In the genomic region with DNA sequence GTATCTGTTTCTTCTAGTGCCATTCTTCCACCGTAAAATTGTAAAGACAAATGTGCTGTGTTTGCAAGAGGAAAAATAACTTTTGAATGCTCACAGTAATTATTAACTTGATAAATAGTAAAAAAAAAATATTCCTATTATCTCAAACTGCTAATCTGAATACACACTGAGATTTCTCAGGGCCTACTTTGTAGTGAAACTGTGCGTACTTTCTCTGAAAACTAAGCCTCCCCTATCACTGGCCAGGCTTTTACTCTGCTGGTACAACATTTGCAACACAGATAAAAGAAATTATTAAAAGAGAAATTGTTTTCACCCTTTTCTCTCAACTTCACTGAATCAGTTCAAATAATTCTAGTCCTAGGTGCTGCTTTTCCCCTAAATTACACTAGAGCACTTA, we compare ENCODE assay signal across 40 cellular contexts.
"Had no signal": no experiment of that assay in that cellular context is flagged by ENCODE, and none has a peak within 500 bp of the region (broad histone marks: within the 10 kb centered on the region; RNA-seq: fewer than 3 reads in every experiment).

No MANE protein-coding gene starts in this region.

- DNase-seq: activated effector memory CD4-positive, alpha-beta T cell treated with anti-CD3 and anti-CD28 coated beads, Interleukin-2, amount 50 U/mL, for 16 hours; activated effector memory CD4-positive, alpha-beta T cell treated with Interleukin-2 at 50 U/mL for 16 hours; activated gamma-delta T cell; activated gamma-delta T cell treated with Interleukin-2 at 50 U/mL for 16 hours; activated naive CD4-positive, alpha-beta T cell; activated naive CD4-positive, alpha-beta T cell treated with anti-CD3 and anti-CD28 coated beads for 36 hours; activated naive CD4-positive, alpha-beta T cell treated with anti-CD3 and anti-CD28 coated beads, Interleukin-2, amount 10 ng/mL, durations not matched to agents 7 days and 5 days; activated naive CD4-positive, alpha-beta T cell treated with anti-CD3 and anti-CD28 coated beads, Interleukin-2, amount 50 U/mL, for 16 hours; activated naive CD4-positive, alpha-beta T cell treated with Interleukin-2 at 50 U/mL for 16 hours; activated naive CD8-positive, alpha-beta T cell treated with anti-CD3 and anti-CD28 coated beads for 36 hours; activated naive CD8-positive, alpha-beta T cell treated with anti-CD3 and anti-CD28 coated beads, Interleukin-2, amount 10 ng/mL, durations not matched to agents 7 days and 5 days; activated naive CD8-positive, alpha-beta T cell treated with anti-CD3 and anti-CD28 coated beads, Interleukin-2, amount 50 U/mL, for 24 hours; activated T-cell treated with anti-CD3 and anti-CD28 coated beads for 4 hours; activated T-cell treated with anti-CD3 and anti-CD28 coated beads, Interleukin-2, amount 50 U/mL, for 1 hour; activated T-cell treated with anti-CD3 and anti-CD28 coated beads, Interleukin-2, amount 50 U/mL, for 24 hours; activated T-cell treated with anti-CD3 and anti-CD28 coated beads, Interleukin-2, amount 50 U/mL, for 4 hours; activated T-cell treated with anti-CD3 and anti-CD28 coated beads, Interleukin-2, amount 50 U/mL, for 48 hours; activated T-cell treated with anti-CD3 and anti-CD28 coated beads, Interleukin-2, amount 50 U/mL, for 72 hours; adrenal gland; amniotic stem cell; amygdala; anterior cingulate cortex; aorta; brain microvascular endothelial cell; caudate nucleus; central memory CD4-positive, alpha-beta T cell; cerebellar nuclear complex had no signal

- FAIRE-seq: astrocyte, bronchial epithelial cell had no signal

- H3K4me3 ChIP-seq: adrenal gland, ascending aorta, breast epithelium, cardiac muscle cell had no signal

- H3K27me3 Mint-ChIP-seq: activated naive CD4-positive, alpha-beta T cell treated with anti-CD3 and anti-CD28 coated beads, Interleukin-2, amount 10 ng/mL, durations not matched to agents 7 days and 5 days; activated naive CD4-positive, alpha-beta T cell treated with anti-CD3 and anti-CD28 coated beads, Interleukin-2, amount 50 U/mL, for 24 hours; activated naive CD8-positive, alpha-beta T cell; activated naive CD8-positive, alpha-beta T cell treated with anti-CD3 and anti-CD28 coated beads for 36 hours; activated naive CD8-positive, alpha-beta T cell treated with anti-CD3 and anti-CD28 coated beads, Interleukin-2, amount 10 ng/mL, durations not matched to agents 7 days and 5 days; activated naive CD8-positive, alpha-beta T cell treated with anti-CD3 and anti-CD28 coated beads, Interleukin-2, amount 50 U/mL, for 24 hours; brain; central memory CD8-positive, alpha-beta T cell had no signal

- H3K27ac Mint-ChIP-seq: activated naive CD4-positive, alpha-beta T cell treated with anti-CD3 and anti-CD28 coated beads for 36 hours; activated naive CD4-positive, alpha-beta T cell treated with anti-CD3 and anti-CD28 coated beads, Interleukin-2, amount 10 ng/mL, durations not matched to agents 7 days and 5 days; activated naive CD4-positive, alpha-beta T cell treated with anti-CD3 and anti-CD28 coated beads, Interleukin-2, amount 50 U/mL, for 24 hours; activated naive CD4-positive, alpha-beta T cell treated with anti-CD3 and anti-CD28 coated beads, Interleukin-2, amount 50 U/mL, for 72 hours; activated naive CD8-positive, alpha-beta T cell; activated naive CD8-positive, alpha-beta T cell treated with anti-CD3 and anti-CD28 coated beads for 36 hours; activated naive CD8-positive, alpha-beta T cell treated with anti-CD3 and anti-CD28 coated beads, Interleukin-2, amount 10 ng/mL, durations not matched to agents 7 days and 5 days; activated naive CD8-positive, alpha-beta T cell treated with anti-CD3 and anti-CD28 coated beads, Interleukin-2, amount 50 U/mL, for 24 hours; activated T-cell treated with anti-CD3 and anti-CD28 coated beads, Interleukin-2, amount 50 U/mL, for 24 hours; activated T-cell treated with anti-CD3 and anti-CD28 coated beads, Interleukin-2, amount 50 U/mL, for 72 hours; activated T-helper 1 cell treated with anti-CD3 and anti-CD28 coated beads, Interleukin-12 subunit alpha, Interleukin-12 subunit beta, Interleukin-2, Interleukin-4 antibody, amounts not matched to agents 30 ng/mL and 10 ng/mL and 1 ng/mL, durations not matched to agents 14 hours and 24 hours and 36 hours; activated T-helper 17 cell treated with anti-CD3 and anti-CD28 coated beads, Interleukin-2, amount 50 U/mL, for 72 hours; activated T-helper 2 cell treated with anti-CD3 and anti-CD28 coated beads, Interferon-gamma antibody, Interleukin-2, Interleukin-4, amounts not matched to agents 10 μg/mL and 5 μg/mL and 100 μg/mL, durations not matched to agents 14 hours and 24 hours and 36 hours; brain had no signal

- H3K36me3 ChIP-seq: adrenal gland, ascending aorta, brain microvascular endothelial cell, breast epithelium, cardiac muscle cell had no signal

- H3K9me3 Mint-ChIP-seq: activated naive CD4-positive, alpha-beta T cell treated with anti-CD3 and anti-CD28 coated beads for 36 hours; activated naive CD4-positive, alpha-beta T cell treated with anti-CD3 and anti-CD28 coated beads, Interleukin-2, amount 10 ng/mL, durations not matched to agents 7 days and 5 days; activated naive CD4-positive, alpha-beta T cell treated with anti-CD3 and anti-CD28 coated beads, Interleukin-2, amount 50 U/mL, for 24 hours; activated naive CD4-positive, alpha-beta T cell treated with anti-CD3 and anti-CD28 coated beads, Interleukin-2, amount 50 U/mL, for 72 hours; activated naive CD8-positive, alpha-beta T cell treated with anti-CD3 and anti-CD28 coated beads for 36 hours; activated naive CD8-positive, alpha-beta T cell treated with anti-CD3 and anti-CD28 coated beads, Interleukin-2, amount 10 ng/mL, durations not matched to agents 7 days and 5 days; activated naive CD8-positive, alpha-beta T cell treated with anti-CD3 and anti-CD28 coated beads, Interleukin-2, amount 50 U/mL, for 24 hours; activated T-cell treated with anti-CD3 and anti-CD28 coated beads, Interleukin-2, amount 50 U/mL, for 24 hours; activated T-cell treated with anti-CD3 and anti-CD28 coated beads, Interleukin-2, amount 50 U/mL, for 4 hours; activated T-cell treated with anti-CD3 and anti-CD28 coated beads, Interleukin-2, amount 50 U/mL, for 72 hours; activated T-helper 1 cell treated with anti-CD3 and anti-CD28 coated beads, Interleukin-12 subunit alpha, Interleukin-12 subunit beta, Interleukin-2, Interleukin-4 antibody, amounts not matched to agents 30 ng/mL and 10 ng/mL and 1 ng/mL, durations not matched to agents 14 hours and 24 hours and 36 hours; activated T-helper 17 cell treated with anti-CD3 and anti-CD28 coated beads, Interleukin-2, amount 50 U/mL, for 72 hours; activated T-helper 2 cell treated with anti-CD3 and anti-CD28 coated beads, Interferon-gamma antibody, Interleukin-2, Interleukin-4, amounts not matched to agents 10 μg/mL and 5 μg/mL and 100 μg/mL, durations not matched to agents 14 hours and 24 hours and 36 hours; brain; central memory CD8-positive, alpha-beta T cell had no signal

- H3K27me3 ChIP-seq: adrenal gland, ascending aorta, brain microvascular endothelial cell, breast epithelium, cardiac muscle cell had no signal

- H3K36me3 Mint-ChIP-seq: activated naive CD4-positive, alpha-beta T cell treated with anti-CD3 and anti-CD28 coated beads, Interleukin-2, amount 10 ng/mL, durations not matched to agents 7 days and 5 days; activated naive CD4-positive, alpha-beta T cell treated with anti-CD3 and anti-CD28 coated beads, Interleukin-2, amount 50 U/mL, for 24 hours; activated naive CD4-positive, alpha-beta T cell treated with anti-CD3 and anti-CD28 coated beads, Interleukin-2, amount 50 U/mL, for 72 hours; activated naive CD8-positive, alpha-beta T cell treated with anti-CD3 and anti-CD28 coated beads for 36 hours; activated naive CD8-positive, alpha-beta T cell treated with anti-CD3 and anti-CD28 coated beads, Interleukin-2, amount 10 ng/mL, durations not matched to agents 7 days and 5 days; brain had no signal

- H3K4me1 ChIP-seq: adrenal gland, ascending aorta, breast epithelium had no signal

- ATAC-seq: activated naive CD4-positive, alpha-beta T cell treated with anti-CD3 and anti-CD28 coated beads, Interleukin-2, amount 50 U/mL, for 72 hours; activated naive CD8-positive, alpha-beta T cell treated with anti-CD3 and anti-CD28 coated beads, Interleukin-2, amount 50 U/mL, for 24 hours; activated T-cell treated with anti-CD3 and anti-CD28 coated beads, Interleukin-2, amount 50 U/mL, for 4 hours; activated T-cell treated with anti-CD3 and anti-CD28 coated beads, Interleukin-2, amount 50 U/mL, for 72 hours; activated T-helper 17 cell treated with anti-CD3 and anti-CD28 coated beads, Interleukin-2, amount 50 U/mL, for 72 hours had no signal

- H3K4me3 Mint-ChIP-seq: activated naive CD4-positive, alpha-beta T cell treated with anti-CD3 and anti-CD28 coated beads for 36 hours; activated naive CD4-positive, alpha-beta T cell treated with anti-CD3 and anti-CD28 coated beads, Interleukin-2, amount 10 ng/mL, durations not matched to agents 7 days and 5 days; activated naive CD4-positive, alpha-beta T cell treated with anti-CD3 and anti-CD28 coated beads, Interleukin-2, amount 50 U/mL, for 24 hours; activated naive CD8-positive, alpha-beta T cell; activated naive CD8-positive, alpha-beta T cell treated with anti-CD3 and anti-CD28 coated beads for 36 hours; activated naive CD8-positive, alpha-beta T cell treated with anti-CD3 and anti-CD28 coated beads, Interleukin-2, amount 10 ng/mL, durations not matched to agents 7 days and 5 days; activated naive CD8-positive, alpha-beta T cell treated with anti-CD3 and anti-CD28 coated beads, Interleukin-2, amount 50 U/mL, for 24 hours; activated T-cell treated with anti-CD3 and anti-CD28 coated beads, Interleukin-2, amount 50 U/mL, for 24 hours; activated T-cell treated with anti-CD3 and anti-CD28 coated beads, Interleukin-2, amount 50 U/mL, for 4 hours; activated T-cell treated with anti-CD3 and anti-CD28 coated beads, Interleukin-2, amount 50 U/mL, for 72 hours; activated T-helper 1 cell treated with anti-CD3 and anti-CD28 coated beads, Interleukin-12 subunit alpha, Interleukin-12 subunit beta, Interleukin-2, Interleukin-4 antibody, amounts not matched to agents 30 ng/mL and 10 ng/mL and 1 ng/mL, durations not matched to agents 14 hours and 24 hours and 36 hours; activated T-helper 17 cell treated with anti-CD3 and anti-CD28 coated beads, Interleukin-2, amount 50 U/mL, for 72 hours; brain; central memory CD8-positive, alpha-beta T cell had no signal

- H3K9me3 ChIP-seq: adrenal gland, ascending aorta, breast epithelium had no signal

- H3K4me1 Mint-ChIP-seq: activated naive CD4-positive, alpha-beta T cell treated with anti-CD3 and anti-CD28 coated beads, Interleukin-2, amount 10 ng/mL, durations not matched to agents 7 days and 5 days; activated naive CD8-positive, alpha-beta T cell treated with anti-CD3 and anti-CD28 coated beads for 36 hours; activated naive CD8-positive, alpha-beta T cell treated with anti-CD3 and anti-CD28 coated beads, Interleukin-2, amount 10 ng/mL, durations not matched to agents 7 days and 5 days; activated naive CD8-positive, alpha-beta T cell treated with anti-CD3 and anti-CD28 coated beads, Interleukin-2, amount 50 U/mL, for 24 hours; activated T-helper 17 cell treated with anti-CD3 and anti-CD28 coated beads, Interleukin-2, amount 50 U/mL, for 72 hours; brain; central memory CD8-positive, alpha-beta T cell had no signal

- H3K27ac ChIP-seq: adrenal gland, ascending aorta, brain microvascular endothelial cell, breast epithelium, cardiac muscle cell had no signal
